Comparison of ENCODE assay signal across 31 cellular contexts in the genomic region with DNA sequence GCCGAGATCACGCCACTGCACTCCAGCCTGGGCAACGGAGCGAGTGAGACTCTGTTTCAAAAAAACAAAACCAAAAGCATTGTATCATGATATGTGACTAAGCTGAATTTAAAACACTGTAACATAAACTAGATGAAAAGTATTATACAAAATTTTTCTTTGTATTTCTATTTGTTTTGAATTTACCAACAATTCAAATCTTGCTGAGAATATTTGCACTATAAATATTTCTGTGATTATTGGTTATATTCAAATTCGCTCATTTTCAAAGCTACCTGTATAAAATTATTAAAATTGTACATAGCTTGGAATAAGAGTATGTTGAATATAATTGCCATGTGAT.
"Had no signal": no experiment of that assay in that cellular context is flagged by ENCODE, and none has a peak within 500 bp of the region (broad histone marks: within the 10 kb centered on the region; RNA-seq: fewer than 3 reads in every experiment).

No MANE protein-coding gene starts in this region.

- H3K36me3 ChIP-seq: ascending aorta, cardiac muscle cell had no signal

- FAIRE-seq: bronchial epithelial cell, TTC549 had no signal

- H3K9me3 ChIP-seq: ascending aorta had no signal

- H3K4me1 ChIP-seq: ascending aorta had no signal

- ATAC-seq: activated CD8-positive, alpha-beta T cell treated with anti-CD3 and anti-CD28 coated beads for 36 hours; activated naive CD8-positive, alpha-beta T cell treated with anti-CD3 and anti-CD28 coated beads, Interleukin-2, amount 50 U/mL, for 24 hours; activated T-cell treated with anti-CD3 and anti-CD28 coated beads, Interleukin-2, amount 50 U/mL, for 4 hours; activated T-cell treated with anti-CD3 and anti-CD28 coated beads, Interleukin-2, amount 50 U/mL, for 72 hours; activated T-helper 17 cell treated with anti-CD3 and anti-CD28 coated beads, Interleukin-2, amount 50 U/mL, for 72 hours had no signal

- H3K27me3 ChIP-seq: cardiac muscle cell had no signal

- H3K27ac ChIP-seq: ascending aorta, cardiac muscle cell, VCaP had no signal

- H3K4me3 ChIP-seq: ascending aorta, cardiac muscle cell had no signal

- DNase-seq: activated B cell treated with CpG ODN at 0.5 μM for 24 hours; activated CD4-positive, alpha-beta memory T cell treated with anti-CD3 and anti-CD28 coated beads for 36 hours; activated CD4-positive, alpha-beta T cell treated with anti-CD3 and anti-CD28 coated beads for 4 hours; activated CD4-positive, alpha-beta T cell treated with anti-CD3 and anti-CD28 coated beads, Interleukin-2, amount 50 U/mL, for 1 hour; activated CD4-positive, alpha-beta T cell treated with anti-CD3 and anti-CD28 coated beads, Interleukin-2, amount 50 U/mL, for 4 hours; activated CD4-positive, CD25-positive, alpha-beta regulatory T cell treated with anti-CD3 and anti-CD28 coated beads, Interleukin-2, amount 50 U/mL, for 72 hours; activated CD8-positive, alpha-beta memory T cell treated with anti-CD3 and anti-CD28 coated beads, Interleukin-2, amount 50 U/mL, for 4 hours; activated CD8-positive, alpha-beta T cell treated with anti-CD3 and anti-CD28 coated beads for 36 hours; activated effector memory CD4-positive, alpha-beta T cell treated with anti-CD3 and anti-CD28 coated beads, Interleukin-2, amount 50 U/mL, for 16 hours; activated gamma-delta T cell treated with Interleukin-2 at 50 U/mL for 16 hours; activated naive CD4-positive, alpha-beta T cell treated with anti-CD3 and anti-CD28 coated beads, Interleukin-2, amount 10 ng/mL, durations not matched to agents 7 days and 5 days; activated naive CD4-positive, alpha-beta T cell treated with Interleukin-2 at 50 U/mL for 16 hours; activated naive CD8-positive, alpha-beta T cell treated with anti-CD3 and anti-CD28 coated beads, Interleukin-2, amount 10 ng/mL, durations not matched to agents 7 days and 5 days; activated naive CD8-positive, alpha-beta T cell treated with anti-CD3 and anti-CD28 coated beads, Interleukin-2, amount 50 U/mL, for 24 hours; activated T-cell treated with anti-CD3 and anti-CD28 coated beads for 4 hours; activated T-cell treated with anti-CD3 and anti-CD28 coated beads, Interleukin-2, amount 50 U/mL, for 1 hour; activated T-cell treated with anti-CD3 and anti-CD28 coated beads, Interleukin-2, amount 50 U/mL, for 4 hours; activated T-cell treated with anti-CD3 and anti-CD28 coated beads, Interleukin-2, amount 50 U/mL, for 72 hours; amygdala; anterior cingulate cortex; caudate nucleus; cerebellar nuclear complex; T-helper 1 cell; T-helper 2 cell; T-helper 9 cell had no signal
